In genomic region chr3:141192345-141192744, GRCh38 we compare ENCODE assay signal across 9 cellular contexts. TPM values are rescaled to one million over a fixed set of nuclear protein-coding genes. Genes with fewer than 3 reads are reported as not detected.
DNase-seq lines count a peak whose midpoint lies in the region; ATAC-seq and TF ChIP-seq lines count a peak whose summit lies in the region.
"Had no signal": no experiment of that assay in that cellular context is flagged by ENCODE, and none has a peak within 500 bp of the region (broad histone marks: within the 10 kb centered on the region; RNA-seq: fewer than 3 reads in every experiment).

No MANE protein-coding gene starts in this region.

- H3K27ac Mint-ChIP-seq in activated T-cell treated with anti-CD3 and anti-CD28 coated beads, Interleukin-2, amount 50 U/mL, for 72 hours, result no peak overlapping the region
- H3K27ac Mint-ChIP-seq in neural progenitor cell, result no peak overlapping the region

- peak; percentile 100 for ATAC-seq in activated T-cell treated with anti-CD3 and anti-CD28 coated beads, Interleukin-2, amount 50 U/mL, for 72 hours (replicated peaks in 1 of 2)

- DNase-seq in GF-D8 (lab: John Stamatoyannopoulos, UW), result peak; percentile 52
- DNase-seq in HCEC 1CT, result peak; percentile 85
- DNase-seq in M059J (ENCODE audit: low read depth), result peak; percentile 95
- peak; percentile 93 for DNase-seq in RKO (ENCODE audit: low spot score)
- peak; percentile 94 to 98 for DNase-seq in activated T-cell treated with anti-CD3 and anti-CD28 coated beads, Interleukin-2, amount 50 U/mL, for 72 hours
- peak; percentile 90 for DNase-seq in fibroblast of mammary gland (ENCODE audit: low read depth)
- DNase-seq in neural progenitor cell (ENCODE audit: low spot score), result peak; percentile 95
- peak; percentile 37 to 100 (median 93) for DNase-seq in substantia nigra (lab: John Stamatoyannopoulos, UW)

- H3F3A ChIP-seq in neural progenitor cell (ENCODE audit: low read depth), result no peaks in the 10 kb centered on the region

- H3K4me1 Mint-ChIP-seq in activated T-cell treated with anti-CD3 and anti-CD28 coated beads, Interleukin-2, amount 50 U/mL, for 72 hours (ENCODE audit: low read depth), result peaks cover 15% of the 10 kb centered on the region
- peaks cover 8% of the 10 kb centered on the region for H3K4me1 Mint-ChIP-seq in neural progenitor cell

- peaks cover 6% of the 10 kb centered on the region for H3K27me3 Mint-ChIP-seq in activated T-cell treated with anti-CD3 and anti-CD28 coated beads, Interleukin-2, amount 50 U/mL, for 72 hours (ENCODE audit: low read depth)
- H3K27me3 Mint-ChIP-seq in neural progenitor cell (ENCODE audit: insufficient read depth, low read depth), result peaks cover 6% of the 10 kb centered on the region

- peak overlapping the region; percentile 71 for H2AFZ ChIP-seq in neural progenitor cell (replicated peaks)

- no peaks in the 10 kb centered on the region for H3K9me3 ChIP-seq in neural progenitor cell (ENCODE audit: low read depth)

- H3K4me1 ChIP-seq in neural progenitor cell, result no peaks in the 10 kb centered on the region

- TF ChIP-seq CTCF in fibroblast of mammary gland (conservative IDR thresholded peaks at IDR 0.05; ENCODE audit: control insufficient read depth, insufficient read depth, low read depth, low read length) (peak; percentile 97), neural progenitor cell (IDR thresholded peaks at IDR 0.05) (peak; percentile 99)

- no peak overlapping the region for H3K4me3 Mint-ChIP-seq in activated T-cell treated with anti-CD3 and anti-CD28 coated beads, Interleukin-2, amount 50 U/mL, for 72 hours
- H3K4me3 Mint-ChIP-seq in neural progenitor cell, result no peak overlapping the region

- peaks cover 0 to 2% of the 10 kb centered on the region in 2 donors for H3K9me3 Mint-ChIP-seq in activated T-cell treated with anti-CD3 and anti-CD28 coated beads, Interleukin-2, amount 50 U/mL, for 72 hours
- H3K9me3 Mint-ChIP-seq in neural progenitor cell, result peaks cover 4% of the 10 kb centered on the region

- no peaks in the 10 kb centered on the region for H3K36me3 ChIP-seq in neural progenitor cell

- H3K79me2 ChIP-seq in neural progenitor cell (ENCODE audit: low read depth), result no peaks in the 10 kb centered on the region

- H3K4me3 ChIP-seq in fibroblast of mammary gland (ENCODE audit: control insufficient read depth, low read depth, low read length) (no peak overlapping the region), neural progenitor cell (no peak overlapping the region)
- H3K4me3 ChIP-seq: skin epidermis had no signal

- no peaks in the 10 kb centered on the region for H3K27me3 ChIP-seq in neural progenitor cell

- H3K36me3 Mint-ChIP-seq in activated T-cell treated with anti-CD3 and anti-CD28 coated beads, Interleukin-2, amount 50 U/mL, for 72 hours (ENCODE audit: insufficient read depth in 2 of 2), result peaks cover 0 to 1% of the 10 kb centered on the region in 2 donors
- H3K36me3 Mint-ChIP-seq in neural progenitor cell, result no peaks in the 10 kb centered on the region

- no peaks in the 10 kb centered on the region for H4K20me1 ChIP-seq in neural progenitor cell (ENCODE audit: low read depth)

- H3K4me2 ChIP-seq in neural progenitor cell, result no peak overlapping the region

- no peak overlapping the region for H3K9ac ChIP-seq in neural progenitor cell

- H3K27ac ChIP-seq in neural progenitor cell, result no peak overlapping the region
- no peak overlapping the region for H3K27ac ChIP-seq in substantia nigra (ENCODE audit: low read depth, low read length, poor library complexity, severe bottlenecking)
- H3K27ac ChIP-seq: skin epidermis had no signal

RNA-seq across cellular contexts. Expression of gene PXYLP1, which starts 39.3 kb away (rescaled TPM):
- total RNA-seq in M059J (2014; rRNA removed; shearing (Covaris generic)), result 14.5 and 17.7 TPM in 2 replicates
- total RNA-seq in activated T-cell treated with anti-CD3 and anti-CD28 coated beads, Interleukin-2, amount 50 U/mL, for 72 hours, result 10 to 100 TPM; 13.2 to 14.3 TPM
- total RNA-seq in neural progenitor cell (ENCODE audit: low replicate concordance), result 30.5 and 36.3 TPM in 2 replicates
